ENCODE assay signal across 8 cellular contexts in the genomic region with DNA sequence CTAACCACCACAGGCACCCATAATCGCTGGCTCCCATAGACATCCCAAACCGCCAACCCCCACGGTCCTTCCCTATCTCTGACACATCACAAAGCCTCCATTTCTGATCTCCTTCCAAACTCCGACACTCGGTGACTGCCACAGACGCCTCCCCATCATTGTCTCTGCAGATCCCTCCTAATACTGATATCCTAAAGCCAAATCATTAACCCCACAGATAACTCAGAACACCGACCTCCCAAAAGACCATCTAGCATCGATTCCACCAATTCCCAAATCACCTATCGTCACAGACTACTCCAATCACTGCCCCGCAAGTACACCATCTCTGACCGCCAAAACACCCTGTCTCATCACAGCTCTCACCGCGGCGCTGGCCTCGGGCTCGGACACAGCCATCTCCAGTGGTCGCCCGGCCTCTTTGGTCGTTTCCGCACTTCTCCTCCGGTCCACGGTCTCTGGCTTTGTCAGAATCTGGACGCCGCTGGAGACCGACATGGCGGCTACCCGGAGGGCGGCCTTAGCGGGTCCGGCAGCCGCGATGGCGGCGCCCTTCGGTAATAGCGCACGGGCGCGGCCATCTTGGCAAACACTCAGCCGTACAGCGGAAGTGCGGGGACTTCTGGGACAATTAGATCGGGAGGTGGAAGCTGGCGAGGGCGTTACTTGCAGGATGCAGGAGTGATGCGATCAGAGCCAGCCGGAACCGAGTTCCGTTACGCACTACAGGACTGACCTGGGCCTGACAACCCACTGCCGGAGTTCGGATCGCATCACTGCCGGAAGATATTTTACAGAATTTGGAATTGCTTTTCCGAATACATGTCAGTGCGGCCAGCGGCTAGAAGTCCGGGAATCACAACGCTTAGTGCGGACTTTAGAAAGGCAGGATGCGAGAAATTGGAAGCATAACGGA. TPM values are rescaled to one million over a fixed set of nuclear protein-coding genes. Genes with fewer than 3 reads are reported as not detected.
DNase-seq lines count a peak whose midpoint lies in the region; ATAC-seq, FAIRE-seq and TF ChIP-seq lines count a peak whose summit lies in the region.

A gene (minus strand): TSS at position 534 of the 916 bp plus-strand sequence. CDS start 36 bp downstream, at position 498.

- H3K4me1 ChIP-seq in aorta (ENCODE audit: control insufficient read depth in 1 of 2, insufficient read depth in 2 of 2, low read length in 2 of 2), result no peaks in the 10 kb centered on the region

- peak; percentile 0 for TF ChIP-seq CTCF in brain microvascular endothelial cell (IDR thresholded peaks at IDR 0.05; ENCODE audit: low read depth, low read length, missing control alignments)

- H3K36me3 ChIP-seq in brain microvascular endothelial cell (replicated peaks) (no peaks in the 10 kb centered on the region), aorta (ENCODE audit: control insufficient read depth in 1 of 2, insufficient read depth in 2 of 2, low read length in 1 of 2) (peaks cover 2 to 4% of the 10 kb centered on the region in 2 donors)

- DNase-seq in DMS114 treated with DMSO at 0.1 percent for 48 hours (lab: John Stamatoyannopoulos, UW; ENCODE audit: unreplicated experiment) (peak; percentile 93), H54 (ENCODE audit: insufficient read length, low spot score) (peak; percentile 93), NCI-H1105 (lab: John Stamatoyannopoulos, UW) (peak; percentile 89), brain microvascular endothelial cell (peak; percentile 89), iPS DF 19.7 (ENCODE audit: low read depth, low spot score) (peak; percentile 84), retina (peak; percentile 97), aorta (peak; percentile 96 to 97)

- H3K9me3 ChIP-seq in aorta (ENCODE audit: control insufficient read depth, low read length), result peaks cover 18% of the 10 kb centered on the region

- in situ Hi-C loops in brain microvascular endothelial cell (cut with HindIII; ENCODE audit: low pct_ligation_motif_present, low sequenced_read_pairs), result no loop called here

- no peaks in the 10 kb centered on the region for H3K27me3 ChIP-seq in brain microvascular endothelial cell (replicated peaks)
- peaks cover 0 to 6% of the 10 kb centered on the region in 2 donors for H3K27me3 ChIP-seq in aorta (ENCODE audit: control insufficient read depth in 1 of 2, insufficient read depth in 2 of 2, low read length in 1 of 2)

- peak; percentile 47; the same call in 1 of the 2 replicates for TF ChIP-seq POLR2A in H54 (IDR thresholded peaks at IDR 0.05; ENCODE audit: low read depth, low read length)

- WGBS in aorta, 2 donors, result 1 to 2% methylated on average over 62 of the region's 62 CpGs

- intact Hi-C loops in aorta (cut with DNase I), result no loop called here

- peak; percentile 99 for ATAC-seq in aorta (ENCODE audit: low FRiP score)

- H3K27ac ChIP-seq in brain microvascular endothelial cell, result peak within 1 kb of the TSS; percentile 30
- no peak within 1 kb of the TSS for H3K27ac ChIP-seq in aorta (ENCODE audit: low read depth in 1 of 2, low read length in 2 of 2)

- FAIRE-seq in H54 (lab: Jason Lieb, UNC), result peak; percentile 99
- FAIRE-seq in TTC549 (lab: Jason Lieb, UNC), result peak; percentile 57

- H3K4me3 ChIP-seq in brain microvascular endothelial cell (ENCODE audit: low read depth, low read length) (peak within 1 kb of the TSS; percentile 95), aorta (ENCODE audit: low read length in 2 of 2) (peak within 1 kb of the TSS; percentile 65 to 88)

RNA-seq across cellular contexts. Expression of the gene that starts here (rescaled TPM):
- 1 to 10 TPM; 4.5 to 6.8 TPM for total RNA-seq in aorta
- polyA plus RNA-seq in aorta, result 1 to 10 TPM in 1 of 2 donors, under 1 TPM in 1; 0.75 to 2.0 TPM
